25 cellular contexts compared by ENCODE assay signal in genomic region chrX:44881549-44881948, GRCh38. TPM values are rescaled to one million over a fixed set of nuclear protein-coding genes. Genes with fewer than 3 reads are reported as not detected.
DNase-seq lines count a peak whose midpoint lies in the region; ATAC-seq, FAIRE-seq and TF ChIP-seq lines count a peak whose summit lies in the region.
"Had no signal": no experiment of that assay in that cellular context is flagged by ENCODE, and none has a peak within 500 bp of the region (broad histone marks: within the 10 kb centered on the region; RNA-seq: fewer than 3 reads in every experiment).

No MANE protein-coding gene starts in this region.

- no peaks in the 10 kb centered on the region for H3K36me3 ChIP-seq in HepG2 (replicated peaks in 1 of 2; ENCODE audit: control insufficient read depth in 1 of 2, insufficient read depth in 2 of 2, low read length in 2 of 2)
- no peaks in the 10 kb centered on the region for H3K36me3 ChIP-seq in right lobe of liver
- H3K36me3 ChIP-seq in K562 (ENCODE audit: control insufficient read depth, insufficient read depth, low read length): peaks cover 9% of the 10 kb centered on the region; the same call in 2 of the 3 replicates
- H3K36me3 ChIP-seq in naive thymus-derived CD4-positive, alpha-beta T cell (ENCODE audit: control insufficient read depth in 2 of 3, insufficient read depth in 3 of 3, low read length in 3 of 3): no peaks in the 10 kb centered on the region
- no peaks in the 10 kb centered on the region for H3K36me3 ChIP-seq in GM23338 (ENCODE audit: insufficient read depth)

- BruUV-seq in HepG2 (replicated peaks; lab: Mats Ljungman, UMichigan) (no TSS peak), K562 (replicated peaks; lab: Mats Ljungman, UMichigan) (no TSS peak)

- H3K36me3 Mint-ChIP-seq in naive thymus-derived CD4-positive, alpha-beta T cell: peaks cover 0 to 10% (median 4%) of the 10 kb centered on the region in 5 donors
- peaks cover 2% of the 10 kb centered on the region; the same call in 1 of the 3 replicates for H3K36me3 Mint-ChIP-seq in GM23338 (ENCODE audit: low read depth)
- H3K36me3 Mint-ChIP-seq: CD8-positive, alpha-beta memory T cell had no signal

- peaks cover 9 to 100% (median 49%) of the 10 kb centered on the region in 7 donors for H3K4me1 Mint-ChIP-seq in naive thymus-derived CD4-positive, alpha-beta T cell
- H3K4me1 Mint-ChIP-seq in GM23338: peaks cover 3% of the 10 kb centered on the region; the same call in 1 of the 3 replicates

- H2AFZ ChIP-seq in HepG2 (ENCODE audit: low read length) (no peak overlapping the region), K562 (ENCODE audit: low read depth, low read length) (no peak overlapping the region), GM23338 (no peak overlapping the region)

- H3K4me1 ChIP-seq in HepG2 (ENCODE audit: insufficient read depth, low read length): peaks cover 13% of the 10 kb centered on the region; the same call in 1 of the 2 replicates
- H3K4me1 ChIP-seq in right lobe of liver: peaks cover 0 to 28% (median 12%) of the 10 kb centered on the region in 4 donors
- H3K4me1 ChIP-seq in K562 (replicated peaks in 1 of 2; ENCODE audit: control insufficient read depth in 2 of 2, insufficient read depth in 2 of 2, low read length in 2 of 2): peaks cover 2 to 4% of the 10 kb centered on the region in 2 experiments; a peak in 3 of 5 replicates
- H3K4me1 ChIP-seq in naive thymus-derived CD4-positive, alpha-beta T cell (ENCODE audit: control insufficient read depth in 2 of 2, insufficient read depth in 2 of 2, low read length in 2 of 2): peaks cover 11 to 12% of the 10 kb centered on the region in 2 donors
- no peaks in the 10 kb centered on the region for H3K4me1 ChIP-seq in GM23338 (ENCODE audit: insufficient read depth)
- H3K4me1 ChIP-seq: BLaER1 had no signal

- peaks cover 3% of the 10 kb centered on the region for H3K9me1 ChIP-seq in K562 (ENCODE audit: control insufficient read depth, insufficient read depth, low read length)

- H4K20me1 ChIP-seq in HepG2 (ENCODE audit: insufficient read depth, low read length): peaks cover 44% of the 10 kb centered on the region; the same call in 1 of the 2 replicates
- H4K20me1 ChIP-seq in K562 (replicated peaks; ENCODE audit: control insufficient read depth, insufficient read depth, low read length): peaks cover 17% of the 10 kb centered on the region
- peaks cover 12% of the 10 kb centered on the region; the same call in 1 of the 2 replicates for H4K20me1 ChIP-seq in GM23338 (replicated peaks; ENCODE audit: insufficient read depth)

- CTCF ChIA-PET in HepG2 (lab: Yijun Ruan, JAX; ENCODE audit: low intra/inter-chr PET ratio, low total read pairs) (no interaction called here), K562 (lab: Yijun Ruan, JAX; ENCODE audit: low intra/inter-chr PET ratio) (no interaction called here)
- CTCF ChIA-PET in naive thymus-derived CD4-positive, alpha-beta T cell (lab: Charles Lee): interaction anchor here (1.3 kb wide), 1 partner anchor 188 kb away, joined by 4 read pairs; no protein-coding TSS in a partner anchor

- 93% methylated on average over 10 of the region's 10 CpGs for WGBS in HepG2 (ENCODE audit: low lambda C conversion rate)
- 84% methylated on average over 10 of the region's 10 CpGs for WGBS in right lobe of liver (ENCODE audit: insufficient coverage, low coverage, low lambda C conversion rate, missing lambda C conversion rate)
- WGBS in K562 (ENCODE audit: insufficient coverage, low coverage, missing lambda C conversion rate): 91% methylated on average over 4 of the region's 10 CpGs

- no peak for TF ChIP-seq POLR2A in HepG2 (IDR thresholded peaks at IDR 0.05; ENCODE audit: insufficient read depth in 1 of 2, low read depth in 2 of 2, low read length in 2 of 2)
- no peak for TF ChIP-seq POLR2A in right lobe of liver (IDR thresholded peaks at IDR 0.05)
- TF ChIP-seq POLR2A in K562 (conservative IDR thresholded peaks at IDR 0.05): no peak

- in situ Hi-C loops in HepG2 (cut with HindIII; ENCODE audit: extremely low pct_ligation_motif_present, low pct_unique_long_range_greater_than_20kb): no loop called here
- in situ Hi-C loops in K562 (cut with MboI): no loop called here

- no peak overlapping the region for H3K27ac ChIP-seq in HepG2 (ENCODE audit: extremely low read length, insufficient read depth, low read length)
- no peak overlapping the region for H3K27ac ChIP-seq in right lobe of liver
- no peak overlapping the region for H3K27ac ChIP-seq in K562 (ENCODE audit: extremely low read depth, low read depth, low read length)
- H3K27ac ChIP-seq in naive thymus-derived CD4-positive, alpha-beta T cell (ENCODE audit: low read depth, low read length): no peak overlapping the region
- H3K27ac ChIP-seq in GM23338 (ENCODE audit: low read depth): no peak overlapping the region
- H3K27ac ChIP-seq: BLaER1, HL-60 had no signal

- H3K9me3 Mint-ChIP-seq in naive thymus-derived CD4-positive, alpha-beta T cell: no peaks in the 10 kb centered on the region
- no peaks in the 10 kb centered on the region for H3K9me3 Mint-ChIP-seq in GM23338
- H3K9me3 Mint-ChIP-seq: CD8-positive, alpha-beta memory T cell; IgD-negative memory B cell had no signal

- H3K9me2 ChIP-seq in GM23338 (ENCODE audit: insufficient read depth): no peaks in the 10 kb centered on the region

- POLR2A ChIA-PET in HepG2 (lab: Yijun Ruan, JAX): interaction anchor here (1.3 kb wide), 1 partner anchor 9 kb away, joined by 3 read pairs; the partner anchor contains the start of gene KDM6A
- POLR2A ChIA-PET in K562 (lab: Yijun Ruan, JAX): interaction anchor here (2.6 kb wide), 1 partner anchor 17 kb away, joined by 12 read pairs; no protein-coding TSS in a partner anchor
- POLR2A ChIA-PET in naive thymus-derived CD4-positive, alpha-beta T cell (lab: Charles Lee): interaction anchor here (0.6 to 2.2 kb wide), 2 partner anchors 9 to 579 kb away, joined by 3 to 7 read pairs; partner anchors contain the start of gene KDM6A

- DNase-seq in HepG2 (ENCODE audit: low spot score) (no peak), right lobe of liver (no peak), K562 (ENCODE audit: extremely low read depth in 1 of 4, low spot score in 3 of 4) (no peak), putamen (ENCODE audit: low spot score) (no peak), GM23338 (ENCODE audit: low spot score) (no peak)
- DNase-seq in naive thymus-derived CD4-positive, alpha-beta T cell: no peak
- no peak for DNase-seq in effector CD4-positive, alpha-beta T cell
- DNase-seq: 8988T; CD8-positive, alpha-beta memory T cell; COR-L47; DMS 273 treated with DMSO at 0.1 percent for 48 hours; DMS53; DND-41; EL; HCEC 1CT had no signal

- H3K4me3 Mint-ChIP-seq in naive thymus-derived CD4-positive, alpha-beta T cell: peak overlapping the region in 8 of 10 donors; percentile 26 to 62 (median 45)
- no peak overlapping the region for H3K4me3 Mint-ChIP-seq in GM23338

- H3F3A ChIP-seq in GM23338 (replicated peaks; ENCODE audit: low read depth): no peaks in the 10 kb centered on the region

- H3K9ac ChIP-seq in HepG2 (ENCODE audit: insufficient read depth, low read depth, low read length) (no peak overlapping the region), K562 (ENCODE audit: insufficient read depth in 1 of 2, low read depth in 2 of 2, low read length in 2 of 2) (no peak overlapping the region)
- H3K9ac ChIP-seq: BLaER1 had no signal

- no peak for TF ChIP-seq EP300 in HepG2 (IDR thresholded peaks at IDR 0.05; ENCODE audit: low read depth in 2 of 2, low read length in 2 of 2)
- TF ChIP-seq EP300 in HepG2 (CRISPR knock-in tag; IDR thresholded peaks at IDR 0.05; ENCODE audit: borderline replicate concordance): no peak
- TF ChIP-seq EP300 in K562 (IDR thresholded peaks at IDR 0.05; ENCODE audit: low read length): no peak

- H3K27ac Mint-ChIP-seq in naive thymus-derived CD4-positive, alpha-beta T cell: peak overlapping the region in 1 of 9 donors; percentile 38
- H3K27ac Mint-ChIP-seq in GM23338: no peak overlapping the region

- intact Hi-C loops in HepG2 (cut with micrococcal nuclease; ENCODE audit: unreplicated experiment) (no loop called here), right lobe of liver (cut with DNase I) (no loop called here), K562 (cut with micrococcal nuclease) (no loop called here)
- intact Hi-C loops in naive thymus-derived CD4-positive, alpha-beta T cell (cut with micrococcal nuclease): no loop called here

- no peak for TF ChIP-seq RAD21 in HepG2 (CRISPR knock-in tag; IDR thresholded peaks at IDR 0.05)
- no peak for TF ChIP-seq RAD21 in K562 (CRISPR knock-in tag; conservative IDR thresholded peaks at IDR 0.05 in 1 of 2, IDR thresholded peaks at IDR 0.05 in 1 of 2)

- H3K9me3 ChIP-seq in HepG2 (ENCODE audit: low read length): no peaks in the 10 kb centered on the region
- H3K9me3 ChIP-seq in right lobe of liver: no peaks in the 10 kb centered on the region
- H3K9me3 ChIP-seq in K562 (replicated peaks; ENCODE audit: control insufficient read depth, insufficient read depth, low read depth, low read length): no peaks in the 10 kb centered on the region
- no peaks in the 10 kb centered on the region for H3K9me3 ChIP-seq in naive thymus-derived CD4-positive, alpha-beta T cell (ENCODE audit: control insufficient read depth in 2 of 3, low read length in 3 of 3)

- ATAC-seq in HepG2: no peak
- ATAC-seq in right lobe of liver: no peak
- no peak for ATAC-seq in K562
- ATAC-seq in naive thymus-derived CD4-positive, alpha-beta T cell: no peak
- ATAC-seq in HG03521 (IDR thresholded peaks at IDR 0.05; ENCODE audit: unreplicated experiment): no peak
- no peak for ATAC-seq in GM23338
- ATAC-seq: GM12878 had no signal

- H3K27me3 ChIP-seq in HepG2 (ENCODE audit: control insufficient read depth in 1 of 2, insufficient read depth in 2 of 2, low read length in 2 of 2) (no peaks in the 10 kb centered on the region), right lobe of liver (no peaks in the 10 kb centered on the region), K562 (ENCODE audit: control insufficient read depth in 2 of 2, insufficient read depth in 2 of 2, low read length in 2 of 2) (no peaks in the 10 kb centered on the region), GM23338 (ENCODE audit: insufficient read depth) (no peaks in the 10 kb centered on the region)
- H3K27me3 ChIP-seq in naive thymus-derived CD4-positive, alpha-beta T cell (ENCODE audit: control insufficient read depth in 2 of 2, insufficient read depth in 2 of 2, low read length in 2 of 2): no peaks in the 10 kb centered on the region
- H3K27me3 ChIP-seq: BLaER1 had no signal

- no peak overlapping the region for H3K4me2 ChIP-seq in HepG2 (ENCODE audit: low read depth, low read length)
- no peak overlapping the region for H3K4me2 ChIP-seq in K562 (ENCODE audit: insufficient read depth, low read length)
- H3K4me2 ChIP-seq in GM23338: no peak overlapping the region
- H3K4me2 ChIP-seq: BLaER1 had no signal

- H3K4me3 ChIP-seq in HepG2 (replicated peaks in 1 of 3; ENCODE audit: insufficient read depth in 1 of 3, low read depth in 2 of 3, low read length in 3 of 3): no peak overlapping the region
- no peak overlapping the region for H3K4me3 ChIP-seq in right lobe of liver
- no peak overlapping the region for H3K4me3 ChIP-seq in K562
- no peak overlapping the region for H3K4me3 ChIP-seq in naive thymus-derived CD4-positive, alpha-beta T cell (ENCODE audit: low read length)
- H3K4me3 ChIP-seq in GM23338: no peak overlapping the region
- H3K4me3 ChIP-seq: BLaER1, GM12878 had no signal

- no peak for FAIRE-seq in HepG2 (lab: Jason Lieb, UNC)
- FAIRE-seq in K562 (lab: Jason Lieb, UNC): no peak
- FAIRE-seq: GM12878, H54 had no signal

- TF ChIP-seq CTCF in HepG2 (CRISPR knock-in tag; IDR thresholded peaks at IDR 0.05) (no peak), right lobe of liver (IDR thresholded peaks at IDR 0.05) (no peak), K562 (IDR thresholded peaks at IDR 0.05 in 2 of 3, conservative IDR thresholded peaks at IDR 0.05 in 1 of 3; ENCODE audit: insufficient read depth in 2 of 3, low read depth in 1 of 3, low read length in 3 of 3) (no peak), GM23338 (conservative IDR thresholded peaks at IDR 0.05; ENCODE audit: low read depth in 2 of 2) (no peak)

- H3K27me3 Mint-ChIP-seq in naive thymus-derived CD4-positive, alpha-beta T cell: no peaks in the 10 kb centered on the region
- peaks cover 1% of the 10 kb centered on the region for H3K27me3 Mint-ChIP-seq in GM23338 (ENCODE audit: insufficient read depth, low read depth, poor library complexity)
- H3K27me3 Mint-ChIP-seq: CD8-positive, alpha-beta memory T cell; IgD-negative memory B cell had no signal

- H3K79me2 ChIP-seq in HepG2 (ENCODE audit: insufficient read depth, low read length) (peaks cover 85% of the 10 kb centered on the region), K562 (ENCODE audit: control insufficient read depth, insufficient read depth, low read length) (peaks cover 98% of the 10 kb centered on the region), GM23338 (replicated peaks; ENCODE audit: insufficient read depth) (peaks cover 100% of the 10 kb centered on the region)

RNA-seq across cellular contexts. Expression of gene KDM6A, which starts 8.6 kb away (rescaled TPM):
- total RNA-seq in HepG2 (2016; rRNA removed; fragmentation: Illumina TruSeq; extraction: Trizol) (18.2 and 23.1 TPM in 2 replicates), right lobe of liver (10 to 100 TPM in 5 of 6 experiments, 1 to 10 TPM in 1; 7.1 to 20.9 (median 15.7) TPM), K562 (2014; rRNA removed) (14.6 and 18.8 TPM in 2 replicates), K562 (2014; rRNA removed; fragmentation: Illumina TruSeq; extraction: Trizol) (26.9 and 28.3 TPM in 2 replicates), K562 (2015; rRNA removed; fragmentation: Illumina TruSeq; extraction: Trizol) (21.7 and 22.9 TPM in 2 replicates), K562 (2021) (21.0 and 27.5 TPM in 2 replicates)
- total RNA-seq in HepG2 (2016; cell fraction: cytosol; rRNA removed; fragmentation: Illumina TruSeq; extraction: Trizol; ENCODE audit: low read depth): 2.7 and 3.0 TPM in 2 replicates
- total RNA-seq in HepG2 (2016; cell fraction: insoluble cytoplasmic fraction; rRNA removed; fragmentation: Illumina TruSeq; extraction: Trizol): 17.0 and 20.8 TPM in 2 replicates
- total RNA-seq in HepG2 (2016; cell fraction: membrane; rRNA removed; fragmentation: Illumina TruSeq; extraction: Trizol): 7.9 and 9.7 TPM in 2 replicates
- total RNA-seq in HepG2 (2016; cell fraction: nucleus; rRNA removed; fragmentation: Illumina TruSeq; extraction: Trizol): 37.4 and 39.2 TPM in 2 replicates
- polyA plus RNA-seq in HepG2 (2011; rRNA removed) (15.7 and 16.7 TPM in 2 replicates), K562 (2011; rRNA removed) (34.3 and 38.0 TPM in 2 replicates), K562 (2014; fragmentation: Illumina TruSeq; extraction: Trizol) (25.3 and 25.5 TPM in 2 replicates), K562 (2014; fragmentation: Nextera tagmentation; extraction: Ambion mirVana) (1 to 10 TPM; 8.4 to 8.9 TPM), K562 (2014; rRNA removed) (16.2 and 23.4 TPM in 2 replicates), GM23338 (2016; fragmentation: Nextera tagmentation; extraction: Ambion mirVana) (14.9 and 22.8 TPM in 2 replicates)
- 9.4 and 11.1 TPM in 2 replicates for polyA plus RNA-seq in HepG2 (2011; cell fraction: cytosol; rRNA removed)
- 22.0 and 22.7 TPM in 2 replicates for polyA plus RNA-seq in HepG2 (2011; cell fraction: nucleus; rRNA removed)
- polyA plus RNA-seq in HepG2 (2012): 15.3 and 16.9 TPM in 2 replicates
- 0.28 and 0.36 TPM in 2 replicates for polyA plus RNA-seq in HepG2 (2016; cell fraction: cytosol; fragmentation: Illumina TruSeq; extraction: Trizol; ENCODE audit: low read depth)
- polyA plus RNA-seq in HepG2 (2016; cell fraction: insoluble cytoplasmic fraction; fragmentation: Illumina TruSeq; extraction: Trizol; ENCODE audit: low read depth): 14.5 and 16.0 TPM in 2 replicates
- 2.1 and 2.9 TPM in 2 replicates for polyA plus RNA-seq in HepG2 (2016; cell fraction: membrane; fragmentation: Illumina TruSeq; extraction: Trizol; ENCODE audit: low read depth)
- 34.7 and 43.7 TPM in 2 replicates for polyA plus RNA-seq in HepG2 (2016; cell fraction: nucleus; fragmentation: Illumina TruSeq; extraction: Trizol; ENCODE audit: insufficient read depth, low read depth)
- 37.7 and 71.1 TPM in 2 replicates for polyA minus RNA-seq in HepG2 (2011; rRNA and poly(A)+ RNA removed; ENCODE audit: low replicate concordance)
- 13.8 and 17.6 TPM in 2 replicates for polyA minus RNA-seq in HepG2 (2011; cell fraction: cytosol; rRNA and poly(A)+ RNA removed)
- polyA minus RNA-seq in HepG2 (2011; cell fraction: nucleus; rRNA and poly(A)+ RNA removed): 81.7 and 86.5 TPM in 2 replicates
- total RNA-seq in K562 (2011; cell fraction: chromatin; rRNA removed; ENCODE audit: low replicate concordance): 67.4 and 167 TPM in 2 replicates
- 29.5 and 35.7 TPM in 2 replicates for total RNA-seq in K562 (2011; cell fraction: nucleolus; rRNA removed)
- total RNA-seq in K562 (2011; cell fraction: nucleoplasm; rRNA removed): 52.1 and 74.0 TPM in 2 replicates
- polyA plus RNA-seq in K562 (2011; cell fraction: cytosol; rRNA removed): 17.2 and 18.4 TPM in 2 replicates
- polyA plus RNA-seq in K562 (2011; cell fraction: nucleus; rRNA removed): 53.5 and 79.2 TPM in 2 replicates
- 14.1 and 18.4 TPM in 2 replicates for polyA plus RNA-seq in K562 (2012)
- polyA minus RNA-seq in K562 (2011; rRNA and poly(A)+ RNA removed): 67.2 and 73.7 TPM in 2 replicates
- 24.0 and 30.0 TPM in 2 replicates for polyA minus RNA-seq in K562 (2011; cell fraction: cytosol; rRNA and poly(A)+ RNA removed)
- 39.2 and 66.4 TPM in 2 replicates for polyA minus RNA-seq in K562 (2011; cell fraction: nucleus; rRNA and poly(A)+ RNA removed)
- 10 to 100 TPM; 27.8 to 55.6 (median 47.5) TPM for total RNA-seq in naive thymus-derived CD4-positive, alpha-beta T cell
- polyA plus RNA-seq in naive thymus-derived CD4-positive, alpha-beta T cell: 10 to 100 TPM; 17.9 to 26.1 TPM
- total RNA-seq in GM23338 (2014; rRNA removed; shearing (Covaris generic)): 91.6 and 102 TPM in 2 replicates

RNA-seq across cellular contexts. Expression of gene DUSP21, which starts 37.7 kb away (rescaled TPM):
- total RNA-seq in HepG2 (2016; rRNA removed; fragmentation: Illumina TruSeq; extraction: Trizol) (not detected in 2 replicates), right lobe of liver (not detected), K562 (2014; rRNA removed) (0.14 and 0.73 TPM in 2 replicates), K562 (2014; rRNA removed; fragmentation: Illumina TruSeq; extraction: Trizol) (0.93 and 1.2 TPM in 2 replicates), K562 (2015; rRNA removed; fragmentation: Illumina TruSeq; extraction: Trizol) (0.45 and 0.51 TPM in 2 replicates), K562 (2021) (0.85 and 1.3 TPM in 2 replicates)
- not detected in 2 replicates for total RNA-seq in HepG2 (2016; cell fraction: cytosol; rRNA removed; fragmentation: Illumina TruSeq; extraction: Trizol; ENCODE audit: low read depth)
- not detected in 2 replicates for total RNA-seq in HepG2 (2016; cell fraction: insoluble cytoplasmic fraction; rRNA removed; fragmentation: Illumina TruSeq; extraction: Trizol)
- total RNA-seq in HepG2 (2016; cell fraction: membrane; rRNA removed; fragmentation: Illumina TruSeq; extraction: Trizol): not detected in 2 replicates
- total RNA-seq in HepG2 (2016; cell fraction: nucleus; rRNA removed; fragmentation: Illumina TruSeq; extraction: Trizol): not detected in 2 replicates
- polyA plus RNA-seq in HepG2 (2011; rRNA removed) (not detected in 2 replicates), K562 (2011; rRNA removed) (0.73 and 1.1 TPM in 2 replicates), K562 (2014; fragmentation: Illumina TruSeq; extraction: Trizol) (1.8 and 2.4 TPM in 2 replicates), K562 (2014; fragmentation: Nextera tagmentation; extraction: Ambion mirVana) (1 to 10 TPM; 2.0 to 2.5 TPM), K562 (2014; rRNA removed) (1.5 and 3.0 TPM in 2 replicates), GM23338 (2016; fragmentation: Nextera tagmentation; extraction: Ambion mirVana) (not detected in 2 replicates)
- 0.07 TPM in 1 of 2 replicates, not detected in the other for polyA plus RNA-seq in HepG2 (2011; cell fraction: cytosol; rRNA removed)
- not detected in 2 replicates for polyA plus RNA-seq in HepG2 (2011; cell fraction: nucleus; rRNA removed)
- polyA plus RNA-seq in HepG2 (2012): not detected in 2 replicates
- polyA plus RNA-seq in HepG2 (2016; cell fraction: cytosol; fragmentation: Illumina TruSeq; extraction: Trizol; ENCODE audit: low read depth): not detected in 2 replicates
- polyA plus RNA-seq in HepG2 (2016; cell fraction: insoluble cytoplasmic fraction; fragmentation: Illumina TruSeq; extraction: Trizol; ENCODE audit: low read depth): not detected in 2 replicates
- not detected in 2 replicates for polyA plus RNA-seq in HepG2 (2016; cell fraction: membrane; fragmentation: Illumina TruSeq; extraction: Trizol; ENCODE audit: low read depth)
- not detected in 2 replicates for polyA plus RNA-seq in HepG2 (2016; cell fraction: nucleus; fragmentation: Illumina TruSeq; extraction: Trizol; ENCODE audit: insufficient read depth, low read depth)
- polyA minus RNA-seq in HepG2 (2011; rRNA and poly(A)+ RNA removed; ENCODE audit: low replicate concordance): not detected in 2 replicates
- not detected in 2 replicates for polyA minus RNA-seq in HepG2 (2011; cell fraction: cytosol; rRNA and poly(A)+ RNA removed)
- polyA minus RNA-seq in HepG2 (2011; cell fraction: nucleus; rRNA and poly(A)+ RNA removed): not detected in 2 replicates
- total RNA-seq in K562 (2011; cell fraction: chromatin; rRNA removed; ENCODE audit: low replicate concordance): 1.2 TPM in 1 of 2 replicates, not detected in the other
- total RNA-seq in K562 (2011; cell fraction: nucleolus; rRNA removed): 0.53 and 1.3 TPM in 2 replicates
- total RNA-seq in K562 (2011; cell fraction: nucleoplasm; rRNA removed): 0.99 and 1.1 TPM in 2 replicates
- polyA plus RNA-seq in K562 (2011; cell fraction: cytosol; rRNA removed): 1.9 and 2.5 TPM in 2 replicates
- 0.94 and 2.5 TPM in 2 replicates for polyA plus RNA-seq in K562 (2011; cell fraction: nucleus; rRNA removed)
- 1.4 and 2.3 TPM in 2 replicates for polyA plus RNA-seq in K562 (2012)
- 1.5 and 1.7 TPM in 2 replicates for polyA minus RNA-seq in K562 (2011; rRNA and poly(A)+ RNA removed)
- not detected in 2 replicates for polyA minus RNA-seq in K562 (2011; cell fraction: cytosol; rRNA and poly(A)+ RNA removed)
- 0.33 and 0.94 TPM in 2 replicates for polyA minus RNA-seq in K562 (2011; cell fraction: nucleus; rRNA and poly(A)+ RNA removed)
- not detected for total RNA-seq in naive thymus-derived CD4-positive, alpha-beta T cell
- not detected for polyA plus RNA-seq in naive thymus-derived CD4-positive, alpha-beta T cell
- not detected in 2 replicates for total RNA-seq in GM23338 (2014; rRNA removed; shearing (Covaris generic))
- total RNA-seq: A673; CD8-positive, alpha-beta memory T cell; G401; GM12878; HT1080 had no signal
- polyA plus RNA-seq: AG04450; CD8-positive, alpha-beta memory T cell; GM12878; IgD-negative memory B cell had no signal

Comparison
In these comparisons a context has a peak if more than half of its experiments do, and no peak if none do; other contexts are left out.
1. Of the 241 proteins assayed by ChIP-seq in both HepG2 and K562: peak only in HepG2: none; only in K562: none; in both: CEBPB; in neither: 240.